Comparison of ENCODE assay signal across 34 cellular contexts in genomic region chr6:43472515-43472914, GRCh38. TPM values are rescaled to one million over a fixed set of nuclear protein-coding genes. Genes with fewer than 3 reads are reported as not detected.
"Had no signal": no experiment of that assay in that cellular context is flagged by ENCODE, and none has a peak within 500 bp of the region (broad histone marks: within the 10 kb centered on the region; RNA-seq: fewer than 3 reads in every experiment).

No MANE protein-coding gene starts in this region.

- H3K4me3 ChIP-seq: MG63 had no signal

- H3K9me3 ChIP-seq: MG63 had no signal

- H3K27me3 ChIP-seq: MG63 had no signal

- DNase-seq: Karpas-422, Kasumi-1, MG63, MM.1S, NCI-H1048, NCI-H1092, NCI-H1092 treated with DMSO at 0.1 percent for 48 hours, NCI-H1105, NCI-H1105 treated with DMSO at 0.1 percent for 48 hours, NCI-H1417, NCI-H1417 treated with DMSO at 0.1 percent for 48 hours, NCI-H1436, NCI-H1436 treated with DMSO at 0.1 percent for 48 hours, NCI-H146, NCI-H1694, NCI-H1694 treated with DMSO at 0.1 percent for 48 hours, NCI-H187, NCI-H187 treated with DMSO at 0.1 percent for 48 hours, NCI-H1930, NCI-H2029, NCI-H2029 treated with DMSO at 0.1 percent for 48 hours, NCI-H2081, NCI-H2081 treated with DMSO at 0.1 percent for 48 hours, NCI-H2171, NCI-H2171 treated with DMSO at 0.1 percent for 48 hours, NCI-H2227 treated with DMSO at 0.1 percent for 48 hours, NCI-H226, NCI-H345, NCI-H446, NCI-H446 treated with DMSO at 0.1 percent for 48 hours, NCI-H510A, NCI-H510A treated with DMSO at 0.1 percent for 48 hours, NCI-H524 had no signal

- H3K36me3 ChIP-seq: MG63 had no signal

RNA-seq across cellular contexts. Expression of gene DLK2, which starts 17.2 kb away (rescaled TPM):
- total RNA-seq: NCI-H460 had no signal
